In genomic region chr4:157195374-157195773, GRCh38 we compare ENCODE assay signal across 34 cellular contexts.
"Had no signal": no experiment of that assay in that cellular context is flagged by ENCODE, and none has a peak within 500 bp of the region (broad histone marks: within the 10 kb centered on the region; RNA-seq: fewer than 3 reads in every experiment).

No MANE protein-coding gene starts in this region.

- H3K4me3 ChIP-seq: MG63 had no signal

- H3K27ac ChIP-seq: KMS-11 had no signal

- H3K9ac ChIP-seq: KMS-11 had no signal

- H3K36me3 ChIP-seq: MG63 had no signal

- DNase-seq: Karpas-422, Kasumi-1, KG1, MG63, MM.1S, MV-4-11, NCI-H1048, NCI-H1092, NCI-H1092 treated with DMSO at 0.1 percent for 48 hours, NCI-H1105, NCI-H1105 treated with DMSO at 0.1 percent for 48 hours, NCI-H1417 treated with DMSO at 0.1 percent for 48 hours, NCI-H1436, NCI-H146, NCI-H1694, NCI-H1694 treated with DMSO at 0.1 percent for 48 hours, NCI-H187, NCI-H187 treated with DMSO at 0.1 percent for 48 hours, NCI-H1930, NCI-H2029, NCI-H2029 treated with DMSO at 0.1 percent for 48 hours, NCI-H2081, NCI-H2081 treated with DMSO at 0.1 percent for 48 hours, NCI-H2107, NCI-H2171, NCI-H2171 treated with DMSO at 0.1 percent for 48 hours, NCI-H2227 treated with DMSO at 0.1 percent for 48 hours, NCI-H226, NCI-H345, NCI-H446, NCI-H446 treated with DMSO at 0.1 percent for 48 hours, NCI-H510A, NCI-H510A treated with DMSO at 0.1 percent for 48 hours had no signal

- H3K4me2 ChIP-seq: KMS-11 had no signal

- H3K9me3 ChIP-seq: MG63 had no signal
